ENCODE assay signal across 17 cellular contexts in genomic region chr3:61571516-61572336, GRCh38. TPM values are rescaled to one million over a fixed set of nuclear protein-coding genes. Genes with fewer than 3 reads are reported as not detected.
DNase-seq lines count a peak whose midpoint lies in the region; ATAC-seq and TF ChIP-seq lines count a peak whose summit lies in the region.
"Had no signal": no experiment of that assay in that cellular context is flagged by ENCODE, and none has a peak within 500 bp of the region (broad histone marks: within the 10 kb centered on the region; RNA-seq: fewer than 3 reads in every experiment).

No MANE protein-coding gene starts in this region.

- peak; percentile 94 for DNase-seq in AG10803 (ENCODE audit: low read depth)
- DNase-seq in HT1080 (ENCODE audit: low read depth), result peak; percentile 77
- peak; percentile 71 to 92 for DNase-seq in cardiac fibroblast (ENCODE audit: low read depth in 2 of 2)
- peak; percentile 67 for DNase-seq in myocyte (ENCODE audit: low read depth)
- DNase-seq in activated effector memory CD4-positive, alpha-beta T cell treated with anti-CD3 and anti-CD28 coated beads, Interleukin-2, amount 50 U/mL, for 16 hours, result no peak
- no peak for DNase-seq in activated CD4-positive, CD25-positive, alpha-beta regulatory T cell treated with anti-CD3 and anti-CD28 coated beads, Interleukin-2, amount 50 U/mL, for 72 hours
- DNase-seq in cerebellar cortex (ENCODE audit: low spot score), result no peak
- DNase-seq: activated CD4-positive, alpha-beta T cell treated with anti-CD3 and anti-CD28 coated beads, Interleukin-2, amount 50 U/mL, for 4 hours; activated effector memory CD4-positive, alpha-beta T cell treated with Interleukin-2 at 50 U/mL for 16 hours; CD4-positive, CD25-positive, alpha-beta regulatory T cell; head of caudate nucleus; NCI-H2081; stimulated activated CD4-positive, alpha-beta T cell treated with anti-CD3 and anti-CD28 coated beads, Interleukin-2, amount 100 ng/mL, for 48 hours; stimulated activated naive CD8-positive, alpha-beta T cell treated with anti-CD3 and anti-CD28 coated beads, Interleukin-15, Interleukin-2, amounts not matched to agents 100 U/mL and 50 U/mL, for 24 hours; T-cell had no signal

- ATAC-seq in GM18870 (IDR thresholded peaks at IDR 0.05; ENCODE audit: unreplicated experiment), result no peak
- ATAC-seq: K562; stimulated activated naive CD8-positive, alpha-beta T cell treated with anti-CD3 and anti-CD28 coated beads, Interleukin-15, Interleukin-2, amounts not matched to agents 100 U/mL and 50 U/mL, for 24 hours; T-cell had no signal

- no peak for TF ChIP-seq CTCF in AG10803 (conservative IDR thresholded peaks at IDR 0.05; ENCODE audit: low read length)
- TF ChIP-seq CTCF in cardiac fibroblast (IDR thresholded peaks at IDR 0.05; ENCODE audit: low read depth, low read length), result no peak

- no peak overlapping the region for H3K4me3 ChIP-seq in AG10803 (ENCODE audit: low read length)
- no peak overlapping the region for H3K4me3 ChIP-seq in cardiac fibroblast (replicated peaks in 1 of 2; ENCODE audit: low read depth in 2 of 2, low read length in 2 of 2)
- H3K4me3 ChIP-seq: K562 had no signal

RNA-seq across cellular contexts. Expression of gene PTPRG, which starts 10.4 kb away (rescaled TPM):
- 34.6 and 41.1 TPM in 2 replicates for total RNA-seq in HT1080 (2014; rRNA removed; shearing (Covaris generic))
- 17.8 and 28.3 TPM in 2 replicates for polyA plus RNA-seq in HT1080 (2015; cell fraction: cytosol; rRNA removed)
- 43.6 and 44.8 TPM in 2 replicates for polyA plus RNA-seq in HT1080 (2015; cell fraction: nucleus; rRNA removed)
- 23.7 and 28.4 TPM in 2 replicates for total RNA-seq in myocyte
- 7.9 TPM for polyA plus RNA-seq in myocyte (2012)
- total RNA-seq: CD4-positive, CD25-positive, alpha-beta regulatory T cell had no signal
- polyA plus RNA-seq: CD4-positive, CD25-positive, alpha-beta regulatory T cell; K562 had no signal

Comparison
In these comparisons a context has a peak if more than half of its experiments do, and no peak if none do; other contexts are left out.
1. DNase-seq: peak in AG10803 (single experiment), HT1080 (single experiment), cardiac fibroblast (2 of 2) and myocyte (single experiment); none in activated effector memory CD4-positive, alpha-beta T cell treated with anti-CD3 and anti-CD28 coated beads, Interleukin-2, amount 50 U/mL, for 16 hours (single experiment), activated CD4-positive, CD25-positive, alpha-beta regulatory T cell treated with anti-CD3 and anti-CD28 coated beads, Interleukin-2, amount 50 U/mL, for 72 hours (single experiment) and cerebellar cortex (single experiment).